In genomic region chr10:73060173-73060572, GRCh38 we compare ENCODE assay signal across 19 cellular contexts. TPM values are rescaled to one million over a fixed set of nuclear protein-coding genes. Genes with fewer than 3 reads are reported as not detected.
DNase-seq lines count a peak whose midpoint lies in the region; ATAC-seq, FAIRE-seq and TF ChIP-seq lines count a peak whose summit lies in the region.
"Had no signal": no experiment of that assay in that cellular context is flagged by ENCODE, and none has a peak within 500 bp of the region (broad histone marks: within the 10 kb centered on the region; RNA-seq: fewer than 3 reads in every experiment).

No MANE protein-coding gene starts in this region.

- ATAC-seq in activated T-cell treated with anti-CD3 and anti-CD28 coated beads, Interleukin-2, amount 50 U/mL, for 72 hours (replicated peaks in 1 of 2): no peak
- no peak for ATAC-seq in activated T-cell treated with anti-CD3 and anti-CD28 coated beads, Interleukin-2, amount 50 U/mL, for 4 hours
- ATAC-seq in activated naive CD8-positive, alpha-beta T cell treated with anti-CD3 and anti-CD28 coated beads, Interleukin-2, amount 50 U/mL, for 24 hours: peak; percentile 70
- ATAC-seq in gastrocnemius medialis (no peak), GM19397 (IDR thresholded peaks at IDR 0.05; ENCODE audit: unreplicated experiment) (no peak)
- ATAC-seq: sciatic nerve had no signal

- peak overlapping the region; percentile 1 to 39 (median 6) for H3K27ac ChIP-seq in gastrocnemius medialis
- H3K27ac ChIP-seq: BLaER1 treated with 17β-estradiol and CSF1 and Interleukin-3, amounts not matched to agents 10 nM and 100 nM; thoracic aorta had no signal

- TF ChIP-seq POLR2A in H54 (IDR thresholded peaks at IDR 0.05; ENCODE audit: low read depth, low read length): no peak
- TF ChIP-seq POLR2A in gastrocnemius medialis (IDR thresholded peaks at IDR 0.05): no peak

- peak; percentile 30 for FAIRE-seq in H54 (lab: Jason Lieb, UNC)

- peaks cover 3 to 6% of the 10 kb centered on the region in 2 donors for H3K36me3 Mint-ChIP-seq in activated T-cell treated with anti-CD3 and anti-CD28 coated beads, Interleukin-2, amount 50 U/mL, for 72 hours (ENCODE audit: insufficient read depth in 2 of 2)
- peaks cover 15% of the 10 kb centered on the region for H3K36me3 Mint-ChIP-seq in activated T-cell treated with anti-CD3 and anti-CD28 coated beads, Interleukin-2, amount 50 U/mL, for 4 hours (ENCODE audit: insufficient read depth)
- H3K36me3 Mint-ChIP-seq in activated naive CD8-positive, alpha-beta T cell treated with anti-CD3 and anti-CD28 coated beads, Interleukin-2, amount 50 U/mL, for 24 hours (ENCODE audit: low read depth): peaks cover 49% of the 10 kb centered on the region

- H3K9me3 ChIP-seq in gastrocnemius medialis: no peaks in the 10 kb centered on the region
- H3K9me3 ChIP-seq: BLaER1 treated with 17β-estradiol and CSF1 and Interleukin-3, amounts not matched to agents 10 nM and 100 nM; MG63; thoracic aorta had no signal

- no peak for DNase-seq in activated T-cell treated with anti-CD3 and anti-CD28 coated beads, Interleukin-2, amount 50 U/mL, for 72 hours
- no peak for DNase-seq in activated T-cell treated with anti-CD3 and anti-CD28 coated beads, Interleukin-2, amount 50 U/mL, for 4 hours
- no peak for DNase-seq in H54 (ENCODE audit: insufficient read length, low spot score)
- no peak for DNase-seq in activated naive CD8-positive, alpha-beta T cell treated with anti-CD3 and anti-CD28 coated beads, Interleukin-2, amount 50 U/mL, for 24 hours
- DNase-seq in gastrocnemius medialis: no peak
- no peak for DNase-seq in foreskin fibroblast
- DNase-seq in cortex of kidney (lab: John Stamatoyannopoulos, UW): no peak
- DNase-seq: ACHN; activated CD4-positive, alpha-beta T cell treated with anti-CD3 and anti-CD28 coated beads, Interleukin-2, amount 50 U/mL, for 1 hour; DMS 273 treated with DMSO at 0.1 percent for 48 hours; immature natural killer cell; MG63; NCI-H1436 treated with DMSO at 0.1 percent for 48 hours; NCI-H526; occipital lobe had no signal

- no peaks in the 10 kb centered on the region for H3K9me3 Mint-ChIP-seq in activated T-cell treated with anti-CD3 and anti-CD28 coated beads, Interleukin-2, amount 50 U/mL, for 72 hours
- H3K9me3 Mint-ChIP-seq in activated T-cell treated with anti-CD3 and anti-CD28 coated beads, Interleukin-2, amount 50 U/mL, for 4 hours: no peaks in the 10 kb centered on the region
- H3K9me3 Mint-ChIP-seq in activated naive CD8-positive, alpha-beta T cell treated with anti-CD3 and anti-CD28 coated beads, Interleukin-2, amount 50 U/mL, for 24 hours: no peaks in the 10 kb centered on the region
- H3K9me3 Mint-ChIP-seq: immature natural killer cell had no signal

- peaks cover 3 to 69% of the 10 kb centered on the region in 2 donors for H3K36me3 ChIP-seq in gastrocnemius medialis
- H3K36me3 ChIP-seq: thoracic aorta had no signal

- H3K4me3 Mint-ChIP-seq in activated T-cell treated with anti-CD3 and anti-CD28 coated beads, Interleukin-2, amount 50 U/mL, for 72 hours: peak overlapping the region in 1 of 2 donors; percentile 21
- H3K4me3 Mint-ChIP-seq in activated T-cell treated with anti-CD3 and anti-CD28 coated beads, Interleukin-2, amount 50 U/mL, for 4 hours: no peak overlapping the region
- no peak overlapping the region for H3K4me3 Mint-ChIP-seq in activated naive CD8-positive, alpha-beta T cell treated with anti-CD3 and anti-CD28 coated beads, Interleukin-2, amount 50 U/mL, for 24 hours
- H3K4me3 Mint-ChIP-seq: immature natural killer cell had no signal

- intact Hi-C loops in gastrocnemius medialis (cut with DNase I; ENCODE audit: low total_unique reads): no loop called here

- H3K4me3 ChIP-seq in gastrocnemius medialis (no peak overlapping the region), foreskin fibroblast (ENCODE audit: low read depth in 1 of 2, low read length in 2 of 2) (no peak overlapping the region)
- H3K4me3 ChIP-seq: BLaER1 treated with 17β-estradiol and CSF1 and Interleukin-3, amounts not matched to agents 10 nM and 100 nM; MG63; thoracic aorta had no signal

- H3K4me1 Mint-ChIP-seq in activated T-cell treated with anti-CD3 and anti-CD28 coated beads, Interleukin-2, amount 50 U/mL, for 72 hours (ENCODE audit: low read depth): peaks cover 14% of the 10 kb centered on the region
- H3K4me1 Mint-ChIP-seq in activated T-cell treated with anti-CD3 and anti-CD28 coated beads, Interleukin-2, amount 50 U/mL, for 4 hours (ENCODE audit: low read depth): peaks cover 12% of the 10 kb centered on the region
- peaks cover 20% of the 10 kb centered on the region for H3K4me1 Mint-ChIP-seq in activated naive CD8-positive, alpha-beta T cell treated with anti-CD3 and anti-CD28 coated beads, Interleukin-2, amount 50 U/mL, for 24 hours

- H3K27me3 ChIP-seq in gastrocnemius medialis: no peaks in the 10 kb centered on the region
- H3K27me3 ChIP-seq: BLaER1 treated with 17β-estradiol and CSF1 and Interleukin-3, amounts not matched to agents 10 nM and 100 nM; MG63 had no signal

- peak overlapping the region; percentile 40 for H3K27ac Mint-ChIP-seq in activated T-cell treated with anti-CD3 and anti-CD28 coated beads, Interleukin-2, amount 50 U/mL, for 72 hours
- peak overlapping the region; percentile 81 for H3K27ac Mint-ChIP-seq in activated naive CD8-positive, alpha-beta T cell treated with anti-CD3 and anti-CD28 coated beads, Interleukin-2, amount 50 U/mL, for 24 hours

- TF ChIP-seq CTCF in gastrocnemius medialis (IDR thresholded peaks at IDR 0.05 in 4 of 5, conservative IDR thresholded peaks at IDR 0.05 in 1 of 5) (no peak), foreskin fibroblast (IDR thresholded peaks at IDR 0.05; ENCODE audit: low read depth, low read length) (no peak)

- in situ Hi-C loops in gastrocnemius medialis (cut with MboI; ENCODE audit: low sequenced_read_pairs in 4 of 4): loop anchor here in 3 of 4 donors (25.0 kb wide), 2 partner anchors 102 to 698 kb away; partner anchors contain the start of genes DNAJB12 (in 2 of the 3), ECD (in 1 of the 3) and FAM149B1 (in 1 of the 3)

- H3K27me3 Mint-ChIP-seq in activated T-cell treated with anti-CD3 and anti-CD28 coated beads, Interleukin-2, amount 50 U/mL, for 72 hours (ENCODE audit: low read depth): no peaks in the 10 kb centered on the region
- H3K27me3 Mint-ChIP-seq in activated T-cell treated with anti-CD3 and anti-CD28 coated beads, Interleukin-2, amount 50 U/mL, for 4 hours (ENCODE audit: low read depth): no peaks in the 10 kb centered on the region
- no peaks in the 10 kb centered on the region for H3K27me3 Mint-ChIP-seq in activated naive CD8-positive, alpha-beta T cell treated with anti-CD3 and anti-CD28 coated beads, Interleukin-2, amount 50 U/mL, for 24 hours

- peaks cover 11 to 15% of the 10 kb centered on the region in 2 donors for H3K4me1 ChIP-seq in gastrocnemius medialis

RNA-seq across cellular contexts. Expression of gene P4HA1, which starts 36.5 kb away (rescaled TPM):
- 10 to 100 TPM; 20.5 to 28.8 TPM for total RNA-seq in activated T-cell treated with anti-CD3 and anti-CD28 coated beads, Interleukin-2, amount 50 U/mL, for 72 hours
- total RNA-seq in activated T-cell treated with anti-CD3 and anti-CD28 coated beads, Interleukin-2, amount 50 U/mL, for 4 hours: 10 to 100 TPM; 19.8 to 23.8 (median 21.5) TPM
- total RNA-seq in gastrocnemius medialis: 100 to 1,000 TPM in 3 of 4 donors, 10 to 100 TPM in 1; 65.3 to 348 (median 217) TPM

RNA-seq across cellular contexts. Expression of gene NUDT13, which starts 50.1 kb away (rescaled TPM):
- 1 to 10 TPM in 1 of 2 donors, under 1 TPM in 1; 0.60 to 1.3 TPM for total RNA-seq in activated T-cell treated with anti-CD3 and anti-CD28 coated beads, Interleukin-2, amount 50 U/mL, for 72 hours
- 1 to 10 TPM in 1 of 3 donors, under 1 TPM in 2; 0.68 to 1.3 (median 0.76) TPM for total RNA-seq in activated T-cell treated with anti-CD3 and anti-CD28 coated beads, Interleukin-2, amount 50 U/mL, for 4 hours
- 1 to 10 TPM; 1.7 to 5.3 (median 2.0) TPM for total RNA-seq in gastrocnemius medialis
